In genomic region chr15:28937271-28937670, GRCh38 we compare ENCODE assay signal across 21 cellular contexts. TPM values are rescaled to one million over a fixed set of nuclear protein-coding genes. Genes with fewer than 3 reads are reported as not detected.
DNase-seq lines count a peak whose midpoint lies in the region; ATAC-seq and TF ChIP-seq lines count a peak whose summit lies in the region.
"Had no signal": no experiment of that assay in that cellular context is flagged by ENCODE, and none has a peak within 500 bp of the region (broad histone marks: within the 10 kb centered on the region; RNA-seq: fewer than 3 reads in every experiment).

No MANE protein-coding gene starts in this region.

- intact Hi-C loops in natural killer cell (cut with micrococcal nuclease), result loop anchor here (5.0 kb wide), 2 partner anchors 95 to 115 kb away; no protein-coding TSS in a partner anchor

- ATAC-seq in CD4-positive, CD25-positive, alpha-beta regulatory T cell (ENCODE audit: low read depth in 2 of 2), result no peak
- peak in 1 of 2 donors; percentile 5 for ATAC-seq in activated naive CD4-positive, alpha-beta T cell treated with anti-CD3 and anti-CD28 coated beads, Interleukin-2, amount 50 U/mL, for 72 hours
- no peak for ATAC-seq in natural killer cell
- no peak for ATAC-seq in HG02623 (IDR thresholded peaks at IDR 0.05; ENCODE audit: unreplicated experiment)
- ATAC-seq: left lung, psoas muscle had no signal

- peaks cover 22% of the 10 kb centered on the region for H3K4me1 Mint-ChIP-seq in T-helper 1 cell treated with Interleukin-12 subunit alpha and Interleukin-12 subunit beta and Interleukin-4 antibody, amounts not matched to agents 30 μg/mL and 1 μg/mL, for 36 hours (ENCODE audit: low read depth)
- peaks cover 4 to 83% (median 17%) of the 10 kb centered on the region in 4 donors for H3K4me1 Mint-ChIP-seq in CD4-positive, CD25-positive, alpha-beta regulatory T cell
- H3K4me1 Mint-ChIP-seq in natural killer cell, result peaks cover 73 to 85% of the 10 kb centered on the region in 2 donors
- H3K4me1 Mint-ChIP-seq: mesothelial cell of epicardium had no signal

- no peaks in the 10 kb centered on the region for H3K27me3 Mint-ChIP-seq in T-helper 1 cell treated with Interleukin-12 subunit alpha and Interleukin-12 subunit beta and Interleukin-4 antibody, amounts not matched to agents 30 μg/mL and 1 μg/mL, for 36 hours (ENCODE audit: low read depth)
- H3K27me3 Mint-ChIP-seq in CD4-positive, CD25-positive, alpha-beta regulatory T cell, result peaks cover 6% of the 10 kb centered on the region
- no peaks in the 10 kb centered on the region for H3K27me3 Mint-ChIP-seq in natural killer cell (ENCODE audit: low read depth in 2 of 2)

- H3K27ac ChIP-seq in CD4-positive, CD25-positive, alpha-beta regulatory T cell (ENCODE audit: insufficient read depth, low read length, poor library complexity, severe bottlenecking), result no peak overlapping the region
- H3K27ac ChIP-seq: 22Rv1, left lung, psoas muscle had no signal

- H3K9me3 ChIP-seq in CD4-positive, CD25-positive, alpha-beta regulatory T cell (ENCODE audit: control insufficient read depth in 2 of 2, low read length in 2 of 2), result no peaks in the 10 kb centered on the region
- H3K9me3 ChIP-seq: left lung, MG63, psoas muscle had no signal

- H3K4me1 ChIP-seq in CD4-positive, CD25-positive, alpha-beta regulatory T cell (ENCODE audit: control insufficient read depth, insufficient read depth, low read length, poor library complexity, severe bottlenecking), result peaks cover 17% of the 10 kb centered on the region
- H3K4me1 ChIP-seq: left lung, psoas muscle had no signal

- no peaks in the 10 kb centered on the region for H3K36me3 Mint-ChIP-seq in T-helper 1 cell treated with Interleukin-12 subunit alpha and Interleukin-12 subunit beta and Interleukin-4 antibody, amounts not matched to agents 30 μg/mL and 1 μg/mL, for 36 hours (ENCODE audit: low read depth)
- H3K36me3 Mint-ChIP-seq in CD4-positive, CD25-positive, alpha-beta regulatory T cell, result peaks cover 12% of the 10 kb centered on the region
- H3K36me3 Mint-ChIP-seq in activated naive CD4-positive, alpha-beta T cell treated with anti-CD3 and anti-CD28 coated beads, Interleukin-2, amount 50 U/mL, for 72 hours, result peaks cover 0 to 9% of the 10 kb centered on the region in 2 donors
- no peaks in the 10 kb centered on the region for H3K36me3 Mint-ChIP-seq in natural killer cell

- H3K4me3 ChIP-seq in CD4-positive, CD25-positive, alpha-beta regulatory T cell (ENCODE audit: low read depth, low read length), result no peak overlapping the region
- H3K4me3 ChIP-seq: left lung, MG63, psoas muscle had no signal

- peak overlapping the region; percentile 57 for H3K4me3 Mint-ChIP-seq in T-helper 1 cell treated with Interleukin-12 subunit alpha and Interleukin-12 subunit beta and Interleukin-4 antibody, amounts not matched to agents 30 μg/mL and 1 μg/mL, for 36 hours
- peak overlapping the region in 2 of 4 donors; percentile 64 to 66 for H3K4me3 Mint-ChIP-seq in CD4-positive, CD25-positive, alpha-beta regulatory T cell
- peak overlapping the region; percentile 79 for H3K4me3 Mint-ChIP-seq in natural killer cell
- H3K4me3 Mint-ChIP-seq: dendritic cell treated with granulocyte-macrophage colony-stimulating factor and Interleukin-4, amounts not matched to agents 40 ng/mL and 50 ng/mL, for 4 days; HFFc6; mesothelial cell of epicardium had no signal

- H3K27me3 ChIP-seq in CD4-positive, CD25-positive, alpha-beta regulatory T cell (ENCODE audit: control insufficient read depth, insufficient read depth, low read length), result no peaks in the 10 kb centered on the region
- H3K27me3 ChIP-seq: left lung, MG63 had no signal

- no peak overlapping the region for H3K27ac Mint-ChIP-seq in T-helper 1 cell treated with Interleukin-12 subunit alpha and Interleukin-12 subunit beta and Interleukin-4 antibody, amounts not matched to agents 30 μg/mL and 1 μg/mL, for 36 hours
- H3K27ac Mint-ChIP-seq in CD4-positive, CD25-positive, alpha-beta regulatory T cell, result peak overlapping the region; percentile 5 to 79 (median 40)
- peak overlapping the region; percentile 36 to 74 for H3K27ac Mint-ChIP-seq in activated naive CD4-positive, alpha-beta T cell treated with anti-CD3 and anti-CD28 coated beads, Interleukin-2, amount 50 U/mL, for 72 hours
- H3K27ac Mint-ChIP-seq in natural killer cell, result peak overlapping the region; percentile 89 to 97
- H3K27ac Mint-ChIP-seq: dendritic cell treated with granulocyte-macrophage colony-stimulating factor and Interleukin-4, amounts not matched to agents 40 ng/mL and 50 ng/mL, for 4 days; HFFc6; mesothelial cell of epicardium had no signal

- H3K36me3 ChIP-seq in CD4-positive, CD25-positive, alpha-beta regulatory T cell (ENCODE audit: control insufficient read depth, insufficient read depth, low read length), result no peaks in the 10 kb centered on the region
- H3K36me3 ChIP-seq: left lung, MG63 had no signal

- DNase-seq in T-helper 1 cell, result no peak
- DNase-seq in CD4-positive, CD25-positive, alpha-beta regulatory T cell, result no peak
- no peak for DNase-seq in activated naive CD4-positive, alpha-beta T cell treated with anti-CD3 and anti-CD28 coated beads, Interleukin-2, amount 50 U/mL, for 72 hours (ENCODE audit: low spot score in 2 of 2)
- DNase-seq in natural killer cell, result no peak
- no peak for DNase-seq in AML-193 (lab: John Stamatoyannopoulos, UW)
- no peak for DNase-seq in Kasumi-1 (lab: John Stamatoyannopoulos, UW)
- DNase-seq: activated CD4-positive, alpha-beta T cell treated with anti-CD3 and anti-CD28 coated beads for 4 hours; HFFc6; IMR-90; left lung; MG63; NCI-H146; NCI-H2171 treated with DMSO at 0.1 percent for 48 hours; psoas muscle; stimulated activated CD4-positive, alpha-beta T cell treated with anti-CD3 and anti-CD28 coated beads, Interleukin-2, amount 100 ng/mL, for 24 hours; trophoblast cell had no signal

- no peak for TF ChIP-seq CTCF in natural killer cell (IDR thresholded peaks at IDR 0.05)

- no peaks in the 10 kb centered on the region for H3K9me3 Mint-ChIP-seq in T-helper 1 cell treated with Interleukin-12 subunit alpha and Interleukin-12 subunit beta and Interleukin-4 antibody, amounts not matched to agents 30 μg/mL and 1 μg/mL, for 36 hours
- peaks cover 0 to 1% (median 0%) of the 10 kb centered on the region in 7 donors for H3K9me3 Mint-ChIP-seq in CD4-positive, CD25-positive, alpha-beta regulatory T cell
- no peaks in the 10 kb centered on the region for H3K9me3 Mint-ChIP-seq in activated naive CD4-positive, alpha-beta T cell treated with anti-CD3 and anti-CD28 coated beads, Interleukin-2, amount 50 U/mL, for 72 hours
- H3K9me3 Mint-ChIP-seq in natural killer cell, result no peaks in the 10 kb centered on the region
- H3K9me3 Mint-ChIP-seq: dendritic cell treated with granulocyte-macrophage colony-stimulating factor and Interleukin-4, amounts not matched to agents 40 ng/mL and 50 ng/mL, for 4 days had no signal

RNA-seq across cellular contexts. Expression of gene APBA2, which starts 51.5 kb away (rescaled TPM):
- total RNA-seq in CD4-positive, CD25-positive, alpha-beta regulatory T cell, result 13.9 TPM
- polyA plus RNA-seq in CD4-positive, CD25-positive, alpha-beta regulatory T cell, result 10 to 100 TPM in 2 of 4 donors, 1 to 10 TPM in 2; 8.6 to 24.2 (median 15.5) TPM
- 10 to 100 TPM; 11.8 to 16.4 TPM for total RNA-seq in activated naive CD4-positive, alpha-beta T cell treated with anti-CD3 and anti-CD28 coated beads, Interleukin-2, amount 50 U/mL, for 72 hours
- 100 to 1,000 TPM in 1 of 3 donors, 10 to 100 TPM in 2; 96.4 to 119 (median 97.9) TPM for total RNA-seq in natural killer cell
